23 cellular contexts compared by ENCODE assay signal in genomic region chr5:3412146-3412545, GRCh38.
"Had no signal": no experiment of that assay in that cellular context is flagged by ENCODE, and none has a peak within 500 bp of the region (broad histone marks: within the 10 kb centered on the region; RNA-seq: fewer than 3 reads in every experiment).

No MANE protein-coding gene starts in this region.

- H3K4me3 Mint-ChIP-seq: activated B cell treated with CpG ODN at 0.5 μM for 24 hours; activated CD4-positive, alpha-beta memory T cell treated with anti-CD3 and anti-CD28 coated beads for 36 hours; activated CD4-positive, alpha-beta T cell treated with anti-CD3 and anti-CD28 coated beads, Interleukin-2, amount 10 ng/mL, durations not matched to agents 24 days and 14 days; activated naive CD4-positive, alpha-beta T cell treated with anti-CD3 and anti-CD28 coated beads for 36 hours; activated T-cell treated with anti-CD3 and anti-CD28 coated beads, Interleukin-2, amount 50 U/mL, for 4 hours; brain; T-helper 1 cell treated with Interleukin-12 subunit alpha and Interleukin-12 subunit beta and Interleukin-4 antibody, amounts not matched to agents 30 μg/mL and 1 μg/mL, for 36 hours had no signal

- DNase-seq: activated B cell treated with CpG ODN at 0.5 μM for 24 hours; activated CD4-positive, alpha-beta memory T cell treated with anti-CD3 and anti-CD28 coated beads for 36 hours; activated CD4-positive, alpha-beta T cell treated with anti-CD3 and anti-CD28 coated beads for 1 hour; activated CD4-positive, alpha-beta T cell treated with anti-CD3 and anti-CD28 coated beads, Interleukin-2, amount 10 ng/mL, durations not matched to agents 24 days and 14 days; activated CD8-positive, alpha-beta memory T cell treated with anti-CD3 and anti-CD28 coated beads for 24 hours; activated effector memory CD4-positive, alpha-beta T cell treated with anti-CD3 and anti-CD28 coated beads, Interleukin-2, amount 50 U/mL, for 16 hours; activated naive CD4-positive, alpha-beta T cell treated with anti-CD3 and anti-CD28 coated beads for 36 hours; activated T-cell treated with anti-CD3 and anti-CD28 coated beads, Interleukin-2, amount 50 U/mL, for 4 hours; amygdala; cerebellar nuclear complex; KBM-7; NCI-H1105 treated with DMSO at 0.1 percent for 48 hours; NCI-H1436 treated with DMSO at 0.1 percent for 48 hours; NCI-H187; NCI-H2081; NCI-H510A treated with DMSO at 0.1 percent for 48 hours; NCI-H69; PC-3; SHP77 treated with DMSO at 0.1 percent for 48 hours; T-helper 9 cell had no signal

- H3K27ac Mint-ChIP-seq: activated B cell treated with CpG ODN at 0.5 μM for 24 hours; activated CD4-positive, alpha-beta memory T cell treated with anti-CD3 and anti-CD28 coated beads for 36 hours; activated CD4-positive, alpha-beta T cell treated with anti-CD3 and anti-CD28 coated beads, Interleukin-2, amount 10 ng/mL, durations not matched to agents 24 days and 14 days; activated naive CD4-positive, alpha-beta T cell treated with anti-CD3 and anti-CD28 coated beads for 36 hours; brain; T-helper 1 cell treated with Interleukin-12 subunit alpha and Interleukin-12 subunit beta and Interleukin-4 antibody, amounts not matched to agents 30 μg/mL and 1 μg/mL, for 36 hours had no signal

- H3K4me1 Mint-ChIP-seq: activated B cell treated with CpG ODN at 0.5 μM for 24 hours, brain had no signal

- H3K27ac ChIP-seq: cardiac muscle cell had no signal

- H3K27me3 Mint-ChIP-seq: activated B cell treated with CpG ODN at 0.5 μM for 24 hours; activated CD4-positive, alpha-beta memory T cell treated with anti-CD3 and anti-CD28 coated beads for 36 hours; activated CD4-positive, alpha-beta T cell treated with anti-CD3 and anti-CD28 coated beads, Interleukin-2, amount 10 ng/mL, durations not matched to agents 24 days and 14 days had no signal

- ATAC-seq: activated T-cell treated with anti-CD3 and anti-CD28 coated beads, Interleukin-2, amount 50 U/mL, for 4 hours; PC-3 had no signal

- H3K36me3 Mint-ChIP-seq: activated CD4-positive, alpha-beta memory T cell treated with anti-CD3 and anti-CD28 coated beads for 36 hours; brain had no signal

- H3K4me3 ChIP-seq: cardiac muscle cell had no signal

- H3K36me3 ChIP-seq: cardiac muscle cell had no signal

- H3K27me3 ChIP-seq: cardiac muscle cell had no signal
